Comparison of ENCODE assay signal across 19 cellular contexts in genomic region chr1:162405800-162406199, GRCh38. TPM values are rescaled to one million over a fixed set of nuclear protein-coding genes. Genes with fewer than 3 reads are reported as not detected.
DNase-seq lines count a peak whose midpoint lies in the region; ATAC-seq, FAIRE-seq and TF ChIP-seq lines count a peak whose summit lies in the region.
"Had no signal": no experiment of that assay in that cellular context is flagged by ENCODE, and none has a peak within 500 bp of the region (broad histone marks: within the 10 kb centered on the region; RNA-seq: fewer than 3 reads in every experiment).

No MANE protein-coding gene starts in this region.

- H3K4ac ChIP-seq in neuronal stem cell (ENCODE audit: low read length), result no peak overlapping the region

- peak; percentile 45 for FAIRE-seq in astrocyte (lab: Jason Lieb, UNC)
- no peak for FAIRE-seq in D721Med (lab: Jason Lieb, UNC)

- H3K79me2 ChIP-seq in astrocyte (ENCODE audit: insufficient read depth, low read length), result no peaks in the 10 kb centered on the region

- no peak overlapping the region for H2BK15ac ChIP-seq in neuronal stem cell (ENCODE audit: low read length)

- TF ChIP-seq CTCF in astrocyte (IDR thresholded peaks at IDR 0.05; ENCODE audit: insufficient read depth, low read depth, low read length), result no peak
- no peak for TF ChIP-seq CTCF in tibial artery (IDR thresholded peaks at IDR 0.05)
- no peak for TF ChIP-seq CTCF in D721Med (IDR thresholded peaks at IDR 0.05; ENCODE audit: insufficient read depth, missing control alignments)

- no peak overlapping the region for H2BK5ac ChIP-seq in neuronal stem cell (ENCODE audit: low read length)

- WGBS in neuronal stem cell (ENCODE audit: extremely low coverage in 2 of 2, insufficient read length in 2 of 2, insufficient replicate concordance in 1 of 2), 2 donors, result no CpG with 5 or more reads among the region's 5 CpGs

- H3K36me3 ChIP-seq in astrocyte (ENCODE audit: insufficient read depth, low read length) (no peaks in the 10 kb centered on the region), neuronal stem cell (replicated peaks in 1 of 2; ENCODE audit: control insufficient read depth in 2 of 2, insufficient read depth in 2 of 2, low read length in 2 of 2) (no peaks in the 10 kb centered on the region), tibial artery (no peaks in the 10 kb centered on the region)

- H2AK5ac ChIP-seq in neuronal stem cell (ENCODE audit: low read depth, low read length), result no peak overlapping the region

- H4K20me1 ChIP-seq in astrocyte (ENCODE audit: insufficient read depth, low read length), result no peaks in the 10 kb centered on the region

- H2AFZ ChIP-seq in astrocyte (ENCODE audit: low read depth, low read length), result no peak overlapping the region
- peak overlapping the region; percentile 21 for H2AFZ ChIP-seq in neuronal stem cell (ENCODE audit: low read length)

- no peaks in the 10 kb centered on the region for H3K9me3 Mint-ChIP-seq in astrocyte (ENCODE audit: unreplicated experiment)
- H3K9me3 Mint-ChIP-seq: CD14-positive monocyte had no signal

- H3K27ac Mint-ChIP-seq in astrocyte (ENCODE audit: unreplicated experiment), result no peak overlapping the region

- H3K14ac ChIP-seq in neuronal stem cell (ENCODE audit: low read length), result no peak overlapping the region

- no peak overlapping the region for H3K18ac ChIP-seq in neuronal stem cell (ENCODE audit: low read length)

- H3K79me1 ChIP-seq in neuronal stem cell (ENCODE audit: low read depth, low read length), result no peaks in the 10 kb centered on the region

- no peak overlapping the region for H4K8ac ChIP-seq in neuronal stem cell (ENCODE audit: low read depth, low read length)

- intact Hi-C loops in tibial artery (cut with DNase I; ENCODE audit: low total_unique reads), result no loop called here

- H3K4me3 ChIP-seq in astrocyte (ENCODE audit: insufficient read depth, low read depth, low read length), result no peak overlapping the region
- H3K4me3 ChIP-seq in neuronal stem cell (ENCODE audit: low read length in 2 of 2), result no peak overlapping the region
- no peak overlapping the region for H3K4me3 ChIP-seq in tibial artery

- H3K9ac ChIP-seq in astrocyte (ENCODE audit: low read length) (no peak overlapping the region), neuronal stem cell (ENCODE audit: low read depth, low read length, poor library complexity) (no peak overlapping the region)
- H3K9ac ChIP-seq: KMS-11 had no signal

- H3K36me3 Mint-ChIP-seq in astrocyte (ENCODE audit: low read depth, unreplicated experiment), result no peaks in the 10 kb centered on the region
- H3K36me3 Mint-ChIP-seq: CD14-positive monocyte had no signal

- H3K4me1 Mint-ChIP-seq in astrocyte (ENCODE audit: low read depth, unreplicated experiment), result peaks cover 21% of the 10 kb centered on the region
- H3K4me1 Mint-ChIP-seq: CD14-positive monocyte had no signal

- H2BK120ac ChIP-seq in neuronal stem cell (ENCODE audit: low read depth, low read length), result no peak overlapping the region

- no peaks in the 10 kb centered on the region for H3K9me3 ChIP-seq in astrocyte (ENCODE audit: insufficient read depth, low read depth, low read length)
- no peaks in the 10 kb centered on the region for H3K9me3 ChIP-seq in neuronal stem cell (replicated peaks in 1 of 2; ENCODE audit: control insufficient read depth in 2 of 2, insufficient read depth in 1 of 2, low read depth in 1 of 2, low read length in 2 of 2)
- no peaks in the 10 kb centered on the region for H3K9me3 ChIP-seq in tibial artery

- DNase-seq in ELR (ENCODE audit: low read depth), result peak; percentile 40
- DNase-seq in astrocyte (ENCODE audit: low read depth), result no peak
- DNase-seq in fibroblast of gingiva (ENCODE audit: low read depth), result peak; percentile 24
- DNase-seq in neuronal stem cell (ENCODE audit: low spot score), result no peak
- DNase-seq in tibial artery, result no peak
- no peak for DNase-seq in D721Med (ENCODE audit: insufficient read length, low spot score)
- no peak for DNase-seq in RKO (ENCODE audit: low spot score)
- DNase-seq: ACHN, AML-193, COR-L47, DMS153, NCI-H1092, NCI-H146, NCI-H524 had no signal

- no peak overlapping the region for H2BK12ac ChIP-seq in neuronal stem cell (ENCODE audit: low read length)

- no peak overlapping the region for H4K91ac ChIP-seq in neuronal stem cell (ENCODE audit: low read depth, low read length, poor library complexity)

- H3K4me1 ChIP-seq in astrocyte (ENCODE audit: insufficient read depth, low read length) (peaks cover 3% of the 10 kb centered on the region), neuronal stem cell (ENCODE audit: control insufficient read depth in 2 of 2, insufficient read depth in 1 of 2, low read depth in 1 of 2, low read length in 2 of 2) (peaks cover under 1 to 2% of the 10 kb centered on the region in 2 donors), tibial artery (no peaks in the 10 kb centered on the region)

- no peaks in the 10 kb centered on the region for H3K27me3 Mint-ChIP-seq in astrocyte (ENCODE audit: low read depth, unreplicated experiment)

- ATAC-seq in HG03432 (IDR thresholded peaks at IDR 0.05; ENCODE audit: unreplicated experiment), result no peak

- H3K27me3 ChIP-seq in astrocyte (ENCODE audit: insufficient read depth, low read length) (no peaks in the 10 kb centered on the region), neuronal stem cell (ENCODE audit: control insufficient read depth in 3 of 3, insufficient read depth in 3 of 3, low read depth in 1 of 3, low read length in 3 of 3) (no peaks in the 10 kb centered on the region), tibial artery (no peaks in the 10 kb centered on the region)

- no peak overlapping the region for H3K4me3 Mint-ChIP-seq in astrocyte (ENCODE audit: unreplicated experiment)
- H3K4me3 Mint-ChIP-seq: CD14-positive monocyte had no signal

- H3K23ac ChIP-seq in neuronal stem cell (ENCODE audit: low read depth, low read length, poor library complexity), result no peak overlapping the region

- H3K4me2 ChIP-seq in astrocyte (ENCODE audit: low read length) (no peak overlapping the region), neuronal stem cell (ENCODE audit: insufficient read depth, low read length, poor library complexity, severe bottlenecking) (no peak overlapping the region)

- H3K27ac ChIP-seq in astrocyte (ENCODE audit: low read depth, low read length) (no peak overlapping the region), neuronal stem cell (replicated peaks; ENCODE audit: low read length) (no peak overlapping the region), tibial artery (no peak overlapping the region)
- H3K27ac ChIP-seq: KMS-11 had no signal

RNA-seq across cellular contexts. Expression of gene SH2D1B, which starts 6.1 kb away (rescaled TPM):
- not detected in 2 replicates for total RNA-seq in astrocyte
- polyA plus RNA-seq in neuronal stem cell (2013, experiment 1 of 2), result not detected
- polyA plus RNA-seq in neuronal stem cell (2013, experiment 2 of 2), result not detected
- total RNA-seq: MCF 10A, SK-MEL-5 had no signal

RNA-seq across cellular contexts. Expression of gene C1orf226, which starts 24.3 kb away (rescaled TPM):
- total RNA-seq in astrocyte, result 0.73 and 0.89 TPM in 2 replicates
- polyA plus RNA-seq in neuronal stem cell (2013, experiment 1 of 2), result 3.6 TPM
- 3.8 TPM for polyA plus RNA-seq in neuronal stem cell (2013, experiment 2 of 2)

RNA-seq across cellular contexts. Expression of gene SPATA46, which starts 29.1 kb away (rescaled TPM):
- not detected in 2 replicates for total RNA-seq in astrocyte
- not detected for polyA plus RNA-seq in neuronal stem cell (2013, experiment 1 of 2)
- polyA plus RNA-seq in neuronal stem cell (2013, experiment 2 of 2), result not detected
- total RNA-seq: MCF 10A had no signal
- polyA plus RNA-seq: CD14-positive monocyte had no signal

Comparison
In these comparisons a context has a peak if more than half of its experiments do, and no peak if none do; other contexts are left out.
1. DNase-seq: peak in ELR (single experiment) and fibroblast of gingiva (single experiment); none in astrocyte (single experiment), neuronal stem cell (single experiment), tibial artery (0 of 2), D721Med (single experiment) and RKO (single experiment).